Comparison of ENCODE assay signal across 18 cellular contexts in the genomic region with DNA sequence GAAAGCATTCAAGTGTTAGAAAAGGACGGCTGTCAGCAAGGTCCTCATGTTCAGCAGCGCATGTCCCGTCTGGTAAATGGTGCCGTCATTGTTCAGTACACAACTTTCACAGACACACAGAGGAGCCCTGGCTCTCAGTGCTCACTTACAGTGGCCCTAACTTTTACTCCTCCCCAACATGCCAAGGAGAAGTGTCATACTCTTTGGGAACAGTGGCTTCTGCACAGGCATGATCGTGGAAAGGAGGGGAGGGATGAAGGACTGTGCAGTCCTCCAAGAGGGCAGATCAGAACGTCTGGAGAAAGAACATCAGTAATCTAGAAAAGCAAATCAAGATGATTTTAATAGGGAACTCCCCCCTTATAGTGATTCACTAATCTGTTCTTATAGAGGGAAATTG. TPM values are rescaled to one million over a fixed set of nuclear protein-coding genes. Genes with fewer than 3 reads are reported as not detected.
A peak's percentile ranks its signal among the peaks of the same experiment; 100 is the strongest.
DNase-seq lines count a peak whose midpoint lies in the region; ATAC-seq and TF ChIP-seq lines count a peak whose summit lies in the region.
"Had no signal": no experiment of that assay in that cellular context is flagged by ENCODE, and none has a peak within 500 bp of the region (broad histone marks: within the 10 kb centered on the region; RNA-seq: fewer than 3 reads in every experiment).

No MANE protein-coding gene starts in this region.

- no peak overlapping the region for H3K4me3 ChIP-seq in HCT116 (replicated peaks in 1 of 2; ENCODE audit: low read depth in 1 of 2, low read length in 2 of 2)
- H3K4me3 ChIP-seq: BLaER1 treated with 17β-estradiol and CSF1 and Interleukin-3, amounts not matched to agents 10 nM and 100 nM; PC-9; SJSA1 had no signal

- no peaks in the 10 kb centered on the region for H3K9me3 ChIP-seq in HCT116 (ENCODE audit: control insufficient read depth in 1 of 2, insufficient read depth in 1 of 2, low read depth in 1 of 2, low read length in 2 of 2)
- H3K9me3 ChIP-seq: BLaER1 treated with 17β-estradiol and CSF1 and Interleukin-3, amounts not matched to agents 10 nM and 100 nM; SJSA1 had no signal

- H3K36me3 ChIP-seq in HCT116 (ENCODE audit: control insufficient read depth in 1 of 2, insufficient read depth in 2 of 2, low read length in 2 of 2) = no peaks in the 10 kb centered on the region
- H3K36me3 ChIP-seq: BLaER1 treated with 17β-estradiol and CSF1 and Interleukin-3, amounts not matched to agents 10 nM and 100 nM; SJSA1 had no signal

- peak overlapping the region; percentile 1; the same call in 1 of the 2 replicates for H3K4me2 ChIP-seq in HCT116 (ENCODE audit: low read length)
- H3K4me2 ChIP-seq: BLaER1 treated with 17β-estradiol and CSF1 and Interleukin-3, amounts not matched to agents 10 nM and 100 nM; PC-9 had no signal

- TF ChIP-seq POLR2A in HCT116 (IDR thresholded peaks at IDR 0.05; ENCODE audit: borderline replicate concordance, extremely low read depth, insufficient read depth, insufficient read length) = no peak

- DNase-seq in NCI-H345 (lab: John Stamatoyannopoulos, UW) (peak; percentile 2), NCI-H345 treated with DMSO at 0.1 percent for 48 hours (lab: John Stamatoyannopoulos, UW; ENCODE audit: unreplicated experiment) (no peak), HCT116 (ENCODE audit: low read depth, low spot score) (no peak), epithelial cell of prostate (ENCODE audit: low read depth, low spot score) (no peak), myocyte (ENCODE audit: low read depth) (peak; percentile 10), nucleus accumbens (lab: John Stamatoyannopoulos, UW) (no peak)
- no peak for DNase-seq in effector CD8-positive, alpha-beta T cell (lab: John Stamatoyannopoulos, UW)
- no peak for DNase-seq in stimulated activated naive CD4-positive, alpha-beta T cell treated with Interleukin-2 at 50 U/mL for 16 hours (lab: John Stamatoyannopoulos, UW)
- DNase-seq: CD8-positive, alpha-beta memory T cell; GF-D8; NCI-H1048; NCI-H1436 treated with DMSO at 0.1 percent for 48 hours; NCI-H2029 treated with DMSO at 0.1 percent for 48 hours; NCI-H226; NCI-H774; PC-9 had no signal

- no peak for TF ChIP-seq CTCF in HCT116 (IDR thresholded peaks at IDR 0.05 in 2 of 3, conservative IDR thresholded peaks at IDR 0.05 in 1 of 3; ENCODE audit: borderline replicate concordance in 1 of 3, insufficient read depth in 1 of 3, low read depth in 2 of 3, low read length in 2 of 3)

- RAD21 ChIA-PET in HCT116 (lab: Charles Lee; ENCODE audit: low non-redundant PET in 1 of 2, low total read pairs in 2 of 2, uncharacterized antibody in 2 of 2, unreplicated experiment in 2 of 2) = no interaction called here

- TF ChIP-seq RAD21 in HCT116 (IDR thresholded peaks at IDR 0.05; ENCODE audit: low read depth) = no peak

- no TSS peak for BruUV-seq in HCT116 (replicated peaks; lab: Mats Ljungman, UMichigan)

- no peak for ATAC-seq in HCT116

- intact Hi-C loops in HCT116 (cut with micrococcal nuclease) = no loop called here

- no peak overlapping the region for H2AFZ ChIP-seq in HCT116 (ENCODE audit: low read depth, low read length, poor library complexity, severe bottlenecking)
- H2AFZ ChIP-seq: PC-9 had no signal

- CTCF ChIA-PET in HCT116 (lab: Charles Lee) = no interaction called here

- H3K9me2 ChIP-seq in HCT116 (ENCODE audit: insufficient read depth) = no peaks in the 10 kb centered on the region

- H3K27ac ChIP-seq in HCT116 (ENCODE audit: low read depth, low read length) = no peak overlapping the region
- peak overlapping the region; percentile 98 for H3K27ac ChIP-seq in epithelial cell of prostate
- H3K27ac ChIP-seq: BLaER1 treated with 17β-estradiol and CSF1 and Interleukin-3, amounts not matched to agents 10 nM and 100 nM; PC-9; SJSA1 had no signal

- no peaks in the 10 kb centered on the region for H3K79me2 ChIP-seq in HCT116 (ENCODE audit: insufficient read depth, low read length)

- POLR2A ChIA-PET in HCT116 (lab: Charles Lee) = no interaction called here

- no peak overlapping the region for H3K9ac ChIP-seq in HCT116 (ENCODE audit: low read length)
- H3K9ac ChIP-seq: BLaER1 treated with 17β-estradiol and CSF1 and Interleukin-3, amounts not matched to agents 10 nM and 100 nM had no signal

- peaks cover 30% of the 10 kb centered on the region for H3K27me3 ChIP-seq in HCT116 (ENCODE audit: insufficient read depth, low read length)
- H3K27me3 ChIP-seq: SJSA1 had no signal

- H3K4me1 ChIP-seq in HCT116 (ENCODE audit: control insufficient read depth in 1 of 2, insufficient read depth in 2 of 2, low read length in 2 of 2) = peaks cover 22 to 48% of the 10 kb centered on the region in 2 experiments

- H4K20me1 ChIP-seq in HCT116 (ENCODE audit: insufficient read depth) = no peaks in the 10 kb centered on the region

TF ChIP-seq in HCT116, 20 proteins besides CTCF, POLR2A, EP300 and RAD21:
- TF ChIP-seq, protein P1, sequence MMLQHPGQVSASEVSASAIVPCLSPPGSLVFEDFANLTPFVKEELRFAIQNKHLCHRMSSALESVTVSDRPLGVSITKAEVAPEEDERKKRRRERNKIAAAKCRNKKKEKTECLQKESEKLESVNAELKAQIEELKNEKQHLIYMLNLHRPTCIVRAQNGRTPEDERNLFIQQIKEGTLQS (IDR thresholded peaks at IDR 0.05) = no peak
- TF ChIP-seq, protein P2, sequence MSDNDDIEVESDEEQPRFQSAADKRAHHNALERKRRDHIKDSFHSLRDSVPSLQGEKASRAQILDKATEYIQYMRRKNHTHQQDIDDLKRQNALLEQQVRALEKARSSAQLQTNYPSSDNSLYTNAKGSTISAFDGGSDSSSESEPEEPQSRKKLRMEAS (IDR thresholded peaks at IDR 0.05) = no peak
- TF ChIP-seq EZH2phosphoT487 (IDR thresholded peaks at IDR 0.05; ENCODE audit: borderline replicate concordance) = no peak
- no peak for TF ChIP-seq CBX3 (IDR thresholded peaks at IDR 0.05; ENCODE audit: low read depth)
- TF ChIP-seq YY1 (IDR thresholded peaks at IDR 0.05; ENCODE audit: extremely low read depth, insufficient replicate concordance, low read depth, low read length) = no peak
- TF ChIP-seq, protein P3, sequence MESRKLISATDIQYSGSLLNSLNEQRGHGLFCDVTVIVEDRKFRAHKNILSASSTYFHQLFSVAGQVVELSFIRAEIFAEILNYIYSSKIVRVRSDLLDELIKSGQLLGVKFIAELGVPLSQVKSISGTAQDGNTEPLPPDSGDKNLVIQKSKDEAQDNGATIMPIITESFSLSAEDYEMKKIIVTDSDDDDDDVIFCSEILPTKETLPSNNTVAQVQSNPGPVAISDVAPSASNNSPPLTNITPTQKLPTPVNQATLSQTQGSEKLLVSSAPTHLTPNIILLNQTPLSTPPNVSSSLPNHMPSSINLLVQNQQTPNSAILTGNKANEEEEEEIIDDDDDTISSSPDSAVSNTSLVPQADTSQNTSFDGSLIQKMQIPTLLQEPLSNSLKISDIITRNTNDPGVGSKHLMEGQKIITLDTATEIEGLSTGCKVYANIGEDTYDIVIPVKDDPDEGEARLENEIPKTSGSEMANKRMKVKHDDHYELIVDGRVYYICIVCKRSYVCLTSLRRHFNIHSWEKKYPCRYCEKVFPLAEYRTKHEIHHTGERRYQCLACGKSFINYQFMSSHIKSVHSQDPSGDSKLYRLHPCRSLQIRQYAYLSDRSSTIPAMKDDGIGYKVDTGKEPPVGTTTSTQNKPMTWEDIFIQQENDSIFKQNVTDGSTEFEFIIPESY (IDR thresholded peaks at IDR 0.05; ENCODE audit: extremely low read depth, insufficient replicate concordance, low read length) = no peak
- TF ChIP-seq CEBPB (IDR thresholded peaks at IDR 0.05; ENCODE audit: low read depth) = no peak
- no peak for TF ChIP-seq SRF (IDR thresholded peaks at IDR 0.05; ENCODE audit: low read depth)
- TF ChIP-seq SP1 (IDR thresholded peaks at IDR 0.05; ENCODE audit: low read depth) = no peak
- TF ChIP-seq, protein P4, sequence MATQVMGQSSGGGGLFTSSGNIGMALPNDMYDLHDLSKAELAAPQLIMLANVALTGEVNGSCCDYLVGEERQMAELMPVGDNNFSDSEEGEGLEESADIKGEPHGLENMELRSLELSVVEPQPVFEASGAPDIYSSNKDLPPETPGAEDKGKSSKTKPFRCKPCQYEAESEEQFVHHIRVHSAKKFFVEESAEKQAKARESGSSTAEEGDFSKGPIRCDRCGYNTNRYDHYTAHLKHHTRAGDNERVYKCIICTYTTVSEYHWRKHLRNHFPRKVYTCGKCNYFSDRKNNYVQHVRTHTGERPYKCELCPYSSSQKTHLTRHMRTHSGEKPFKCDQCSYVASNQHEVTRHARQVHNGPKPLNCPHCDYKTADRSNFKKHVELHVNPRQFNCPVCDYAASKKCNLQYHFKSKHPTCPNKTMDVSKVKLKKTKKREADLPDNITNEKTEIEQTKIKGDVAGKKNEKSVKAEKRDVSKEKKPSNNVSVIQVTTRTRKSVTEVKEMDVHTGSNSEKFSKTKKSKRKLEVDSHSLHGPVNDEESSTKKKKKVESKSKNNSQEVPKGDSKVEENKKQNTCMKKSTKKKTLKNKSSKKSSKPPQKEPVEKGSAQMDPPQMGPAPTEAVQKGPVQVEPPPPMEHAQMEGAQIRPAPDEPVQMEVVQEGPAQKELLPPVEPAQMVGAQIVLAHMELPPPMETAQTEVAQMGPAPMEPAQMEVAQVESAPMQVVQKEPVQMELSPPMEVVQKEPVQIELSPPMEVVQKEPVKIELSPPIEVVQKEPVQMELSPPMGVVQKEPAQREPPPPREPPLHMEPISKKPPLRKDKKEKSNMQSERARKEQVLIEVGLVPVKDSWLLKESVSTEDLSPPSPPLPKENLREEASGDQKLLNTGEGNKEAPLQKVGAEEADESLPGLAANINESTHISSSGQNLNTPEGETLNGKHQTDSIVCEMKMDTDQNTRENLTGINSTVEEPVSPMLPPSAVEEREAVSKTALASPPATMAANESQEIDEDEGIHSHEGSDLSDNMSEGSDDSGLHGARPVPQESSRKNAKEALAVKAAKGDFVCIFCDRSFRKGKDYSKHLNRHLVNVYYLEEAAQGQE (IDR thresholded peaks at IDR 0.05; ENCODE audit: low read depth) = no peak
- no peak for TF ChIP-seq TCF7L2 (IDR thresholded peaks at IDR 0.05; ENCODE audit: borderline replicate concordance, extremely low read depth, insufficient read depth, insufficient read length)
- no peak for TF ChIP-seq ELF1 (IDR thresholded peaks at IDR 0.05; ENCODE audit: borderline replicate concordance, low read depth)
- no peak for TF ChIP-seq FOSL1 (IDR thresholded peaks at IDR 0.05; ENCODE audit: low read depth)
- TF ChIP-seq ZNF274 (IDR thresholded peaks at IDR 0.05; ENCODE audit: low read depth, low read length) = no peak
- no peak for TF ChIP-seq POLR2AphosphoS5 (IDR thresholded peaks at IDR 0.05; ENCODE audit: low read depth, low read length)
- TF ChIP-seq EGR1 (IDR thresholded peaks at IDR 0.05; ENCODE audit: low read depth) = no peak

RNA-seq across cellular contexts. Expression of a gene that starts 3.8 kb away (rescaled TPM):
- 1.0 TPM for total RNA-seq in HCT116 (2021; ENCODE audit: unreplicated experiment)
- polyA plus RNA-seq in HCT116 (2012) = 1.9 and 2.2 TPM in 2 replicates
- not detected in 2 replicates for total RNA-seq in myocyte
- not detected for polyA plus RNA-seq in myocyte (2012)
- total RNA-seq: SJSA1 had no signal
- polyA plus RNA-seq: CD8-positive, alpha-beta memory T cell had no signal

Comparison
In these comparisons a context has a peak if more than half of its experiments do, and no peak if none do; other contexts are left out.
1. DNase-seq: peak in NCI-H345 (single experiment) and myocyte (single experiment); none in NCI-H345 treated with DMSO at 0.1 percent for 48 hours (single experiment), HCT116 (single experiment), epithelial cell of prostate (single experiment), effector CD8-positive, alpha-beta T cell (single experiment), stimulated activated naive CD4-positive, alpha-beta T cell treated with Interleukin-2 at 50 U/mL for 16 hours (single experiment) and nucleus accumbens (0 of 56).